In the genomic region with DNA sequence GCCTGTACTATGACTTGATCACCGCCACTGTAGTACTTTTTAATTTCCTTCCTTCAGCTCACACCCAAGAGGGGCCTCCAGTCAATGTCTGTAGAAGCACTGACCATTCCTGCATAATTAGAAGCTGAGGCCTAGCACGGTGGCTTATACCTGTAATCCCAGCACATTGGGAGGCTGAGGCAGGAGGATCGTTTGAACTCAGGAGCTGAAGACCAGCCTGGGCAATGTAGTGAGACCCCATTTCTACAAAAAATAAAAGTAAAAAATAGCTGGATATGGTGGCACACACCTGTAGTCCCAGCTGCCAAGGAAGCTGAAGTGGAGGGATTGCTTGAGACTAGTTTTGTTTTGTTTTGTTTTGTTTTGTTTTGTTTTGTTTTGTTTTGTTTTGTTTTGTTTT, we compare ENCODE assay signal across 16 cellular contexts. TPM values are rescaled to one million over a fixed set of nuclear protein-coding genes. Genes with fewer than 3 reads are reported as not detected.
A peak's percentile ranks its signal among the peaks of the same experiment; 100 is the strongest.
DNase-seq lines count a peak whose midpoint lies in the region; ATAC-seq, FAIRE-seq and TF ChIP-seq lines count a peak whose summit lies in the region.
"Had no signal": no experiment of that assay in that cellular context is flagged by ENCODE, and none has a peak within 500 bp of the region (broad histone marks: within the 10 kb centered on the region; RNA-seq: fewer than 3 reads in every experiment).

No MANE protein-coding gene starts in this region.

- WGBS in K562 (ENCODE audit: insufficient coverage, low coverage, missing lambda C conversion rate), result 75% methylated on average over 3 of the region's 3 CpGs

- H3K4me2 ChIP-seq in K562 (ENCODE audit: insufficient read depth, low read length), result no peak overlapping the region
- H3K4me2 ChIP-seq: BLaER1 treated with 17β-estradiol and CSF1 and Interleukin-3, amounts not matched to agents 10 nM and 100 nM; GM23338 had no signal

- ATAC-seq in activated T-cell treated with anti-CD3 and anti-CD28 coated beads, Interleukin-2, amount 50 U/mL, for 72 hours (replicated peaks in 1 of 2), result no peak
- no peak for ATAC-seq in activated T-cell treated with anti-CD3 and anti-CD28 coated beads, Interleukin-2, amount 50 U/mL, for 4 hours
- ATAC-seq in K562 (no peak), HG03039 (IDR thresholded peaks at IDR 0.05; ENCODE audit: unreplicated experiment) (no peak), gastrocnemius medialis (no peak)
- ATAC-seq: GM23338 had no signal

- TF ChIP-seq CTCF in K562 (IDR thresholded peaks at IDR 0.05 in 2 of 3, conservative IDR thresholded peaks at IDR 0.05 in 1 of 3; ENCODE audit: insufficient read depth in 2 of 3, low read depth in 1 of 3, low read length in 3 of 3) (no peak), gastrocnemius medialis (IDR thresholded peaks at IDR 0.05 in 4 of 5, conservative IDR thresholded peaks at IDR 0.05 in 1 of 5) (no peak)

- peaks cover 61% of the 10 kb centered on the region for H3K4me1 Mint-ChIP-seq in activated T-cell treated with anti-CD3 and anti-CD28 coated beads, Interleukin-2, amount 50 U/mL, for 72 hours (ENCODE audit: low read depth)
- peaks cover 76% of the 10 kb centered on the region for H3K4me1 Mint-ChIP-seq in activated T-cell treated with anti-CD3 and anti-CD28 coated beads, Interleukin-2, amount 50 U/mL, for 4 hours (ENCODE audit: low read depth)
- H3K4me1 Mint-ChIP-seq in CD4-positive, alpha-beta memory T cell, result peaks cover 40 to 98% (median 67%) of the 10 kb centered on the region in 4 donors

- no peaks in the 10 kb centered on the region for H3K9me1 ChIP-seq in K562 (ENCODE audit: control insufficient read depth, insufficient read depth, low read length)

- in situ Hi-C loops in K562 (cut with MboI) (no loop called here), gastrocnemius medialis (cut with MboI; ENCODE audit: low sequenced_read_pairs in 4 of 4) (no loop called here)

- H3K36me3 ChIP-seq in CD4-positive, alpha-beta memory T cell (ENCODE audit: insufficient read depth, low read length), result peaks cover 41% of the 10 kb centered on the region
- H3K36me3 ChIP-seq in NT2/D1 (ENCODE audit: insufficient read depth, insufficient read length, low read length), result peaks cover 49% of the 10 kb centered on the region
- H3K36me3 ChIP-seq in K562 (ENCODE audit: control insufficient read depth, insufficient read depth, low read length), result peaks cover 68% of the 10 kb centered on the region
- peaks cover 0 to 35% of the 10 kb centered on the region in 2 donors for H3K36me3 ChIP-seq in gastrocnemius medialis

- no peak overlapping the region for H3K27ac ChIP-seq in CD4-positive, alpha-beta memory T cell (ENCODE audit: low read depth, low read length)
- H3K27ac ChIP-seq in K562 (ENCODE audit: extremely low read depth, low read depth, low read length), result no peak overlapping the region
- no peak overlapping the region for H3K27ac ChIP-seq in gastrocnemius medialis
- H3K27ac ChIP-seq: BLaER1 treated with 17β-estradiol and CSF1 and Interleukin-3, amounts not matched to agents 10 nM and 100 nM had no signal

- peak overlapping the region; percentile 41 for H3K27ac Mint-ChIP-seq in activated T-cell treated with anti-CD3 and anti-CD28 coated beads, Interleukin-2, amount 50 U/mL, for 72 hours
- H3K27ac Mint-ChIP-seq in CD4-positive, alpha-beta memory T cell, result peak overlapping the region in 5 of 7 donors; percentile 29 to 70 (median 53)
- H3K27ac Mint-ChIP-seq: GM23338, HFFc6 had no signal

- intact Hi-C loops in CD4-positive, alpha-beta memory T cell (cut with micrococcal nuclease), result loop anchor here (5.0 kb wide), 1 partner anchor 37 kb away; a partner anchor contains a TSS
- intact Hi-C loops in K562 (cut with micrococcal nuclease) (no loop called here), gastrocnemius medialis (cut with DNase I; ENCODE audit: low total_unique reads) (no loop called here)

- peaks cover 8% of the 10 kb centered on the region for H3K79me2 ChIP-seq in K562 (ENCODE audit: control insufficient read depth, insufficient read depth, low read length)

- peaks cover 76% of the 10 kb centered on the region for H3K4me1 ChIP-seq in CD4-positive, alpha-beta memory T cell (ENCODE audit: insufficient read depth, low read length)
- H3K4me1 ChIP-seq in NT2/D1 (ENCODE audit: insufficient read depth, insufficient read length) (no peaks in the 10 kb centered on the region), K562 (replicated peaks in 1 of 2; ENCODE audit: control insufficient read depth in 2 of 2, insufficient read depth in 2 of 2, low read length in 2 of 2) (peaks cover 3 to 4% of the 10 kb centered on the region in 2 experiments; a peak in 4 of 5 replicates), gastrocnemius medialis (peaks cover 4 to 7% of the 10 kb centered on the region in 2 donors)

- no peak for TF ChIP-seq RAD21 in K562 (CRISPR knock-in tag; conservative IDR thresholded peaks at IDR 0.05 in 1 of 2, IDR thresholded peaks at IDR 0.05 in 1 of 2)

- CTCF ChIA-PET in CD4-positive, alpha-beta memory T cell (lab: Charles Lee; ENCODE audit: partially characterized antibody), result interaction anchor here (1.0 to 3.2 kb wide), 4 partner anchors 16 to 146 kb away, joined by 3 to 18 read pairs (median 4); no protein-coding TSS in a partner anchor
- CTCF ChIA-PET in K562 (lab: Yijun Ruan, JAX; ENCODE audit: low intra/inter-chr PET ratio), result no interaction called here

- POLR2A ChIA-PET in CD4-positive, alpha-beta memory T cell (lab: Charles Lee; ENCODE audit: partially characterized antibody), result interaction anchor here (1.0 kb wide), 1 partner anchor 18 kb away, joined by 3 read pairs; no protein-coding TSS in a partner anchor
- POLR2A ChIA-PET in K562 (lab: Yijun Ruan, JAX), result interaction anchor here (0.6 to 1.7 kb wide), 5 partner anchors 9 to 133 kb away, joined by 3 to 4 read pairs (median 3); no protein-coding TSS in a partner anchor

- no TSS peak for BruUV-seq in K562 (replicated peaks; lab: Mats Ljungman, UMichigan)

- H3K9ac ChIP-seq in NT2/D1 (ENCODE audit: insufficient read length, low read depth), result peak overlapping the region; percentile 11
- no peak overlapping the region; a peak in 1 of 4 replicates for H3K9ac ChIP-seq in K562 (ENCODE audit: insufficient read depth in 1 of 2, low read depth in 2 of 2, low read length in 2 of 2)
- H3K9ac ChIP-seq: BLaER1 treated with 17β-estradiol and CSF1 and Interleukin-3, amounts not matched to agents 10 nM and 100 nM had no signal

- no peak overlapping the region for H3K4me3 ChIP-seq in CD4-positive, alpha-beta memory T cell (ENCODE audit: low read length in 2 of 2)
- H3K4me3 ChIP-seq in NT2/D1 (ENCODE audit: insufficient read length, low read depth) (no peak overlapping the region), K562 (no peak overlapping the region), gastrocnemius medialis (no peak overlapping the region)
- H3K4me3 ChIP-seq: BLaER1 treated with 17β-estradiol and CSF1 and Interleukin-3, amounts not matched to agents 10 nM and 100 nM; GM23338 had no signal

- no peaks in the 10 kb centered on the region for H3K27me3 ChIP-seq in CD4-positive, alpha-beta memory T cell (ENCODE audit: insufficient read depth, low read length)
- peaks cover 4% of the 10 kb centered on the region for H3K27me3 ChIP-seq in NT2/D1 (ENCODE audit: insufficient read depth, insufficient read length)
- H3K27me3 ChIP-seq in K562 (ENCODE audit: control insufficient read depth in 2 of 2, insufficient read depth in 2 of 2, low read length in 2 of 2), result no peaks in the 10 kb centered on the region
- no peaks in the 10 kb centered on the region for H3K27me3 ChIP-seq in gastrocnemius medialis
- H3K27me3 ChIP-seq: BLaER1 treated with 17β-estradiol and CSF1 and Interleukin-3, amounts not matched to agents 10 nM and 100 nM had no signal

- no peaks in the 10 kb centered on the region for H3K9me3 Mint-ChIP-seq in activated T-cell treated with anti-CD3 and anti-CD28 coated beads, Interleukin-2, amount 50 U/mL, for 72 hours
- no peaks in the 10 kb centered on the region for H3K9me3 Mint-ChIP-seq in activated T-cell treated with anti-CD3 and anti-CD28 coated beads, Interleukin-2, amount 50 U/mL, for 4 hours
- H3K9me3 Mint-ChIP-seq in CD4-positive, alpha-beta memory T cell, result no peaks in the 10 kb centered on the region
- H3K9me3 Mint-ChIP-seq: GM23338, HFFc6 had no signal

- H3K36me3 Mint-ChIP-seq in activated T-cell treated with anti-CD3 and anti-CD28 coated beads, Interleukin-2, amount 50 U/mL, for 72 hours (ENCODE audit: insufficient read depth in 2 of 2), result peaks cover 7 to 20% of the 10 kb centered on the region in 2 donors
- H3K36me3 Mint-ChIP-seq in activated T-cell treated with anti-CD3 and anti-CD28 coated beads, Interleukin-2, amount 50 U/mL, for 4 hours (ENCODE audit: insufficient read depth), result peaks cover 31% of the 10 kb centered on the region
- peaks cover 49 to 63% of the 10 kb centered on the region in 2 donors for H3K36me3 Mint-ChIP-seq in CD4-positive, alpha-beta memory T cell

- TF ChIP-seq POLR2A in K562 (conservative IDR thresholded peaks at IDR 0.05), result no peak
- no peak for TF ChIP-seq POLR2A in gastrocnemius medialis (IDR thresholded peaks at IDR 0.05)

- H3K9me3 ChIP-seq in CD4-positive, alpha-beta memory T cell (ENCODE audit: control insufficient read depth in 1 of 2, low read length in 2 of 2), result no peaks in the 10 kb centered on the region
- no peaks in the 10 kb centered on the region for H3K9me3 ChIP-seq in NT2/D1 (ENCODE audit: insufficient read depth, low read length)
- H3K9me3 ChIP-seq in K562 (replicated peaks; ENCODE audit: control insufficient read depth, insufficient read depth, low read depth, low read length), result no peaks in the 10 kb centered on the region
- no peaks in the 10 kb centered on the region for H3K9me3 ChIP-seq in gastrocnemius medialis
- H3K9me3 ChIP-seq: BLaER1 treated with 17β-estradiol and CSF1 and Interleukin-3, amounts not matched to agents 10 nM and 100 nM had no signal

- DNase-seq in activated T-cell treated with anti-CD3 and anti-CD28 coated beads, Interleukin-2, amount 50 U/mL, for 72 hours, result no peak
- DNase-seq in activated T-cell treated with anti-CD3 and anti-CD28 coated beads, Interleukin-2, amount 50 U/mL, for 4 hours, result no peak
- DNase-seq in CD4-positive, alpha-beta memory T cell, result no peak
- DNase-seq in NT2/D1 (ENCODE audit: low read depth, low spot score) (no peak), K562 (ENCODE audit: extremely low read depth in 1 of 4, low spot score in 3 of 4) (no peak), MV-4-11 (lab: John Stamatoyannopoulos, UW) (no peak), gastrocnemius medialis (no peak)
- DNase-seq: DMS79 treated with DMSO at 0.1 percent for 48 hours, GF-D8, HCEC 1CT, HFFc6 had no signal

- H3K27me3 Mint-ChIP-seq in activated T-cell treated with anti-CD3 and anti-CD28 coated beads, Interleukin-2, amount 50 U/mL, for 72 hours (ENCODE audit: low read depth), result no peaks in the 10 kb centered on the region
- H3K27me3 Mint-ChIP-seq in activated T-cell treated with anti-CD3 and anti-CD28 coated beads, Interleukin-2, amount 50 U/mL, for 4 hours (ENCODE audit: low read depth), result no peaks in the 10 kb centered on the region
- no peaks in the 10 kb centered on the region for H3K27me3 Mint-ChIP-seq in CD4-positive, alpha-beta memory T cell
- H3K27me3 Mint-ChIP-seq: B cell had no signal

- H4K20me1 ChIP-seq in K562 (replicated peaks; ENCODE audit: control insufficient read depth, insufficient read depth, low read length), result peaks cover 4% of the 10 kb centered on the region; the same call in 1 of the 2 replicates

- no peak overlapping the region for H2AFZ ChIP-seq in K562 (ENCODE audit: low read depth, low read length)
- H2AFZ ChIP-seq: GM23338 had no signal

- no peak overlapping the region for H3K4me3 Mint-ChIP-seq in activated T-cell treated with anti-CD3 and anti-CD28 coated beads, Interleukin-2, amount 50 U/mL, for 72 hours
- no peak overlapping the region for H3K4me3 Mint-ChIP-seq in activated T-cell treated with anti-CD3 and anti-CD28 coated beads, Interleukin-2, amount 50 U/mL, for 4 hours
- peak overlapping the region in 1 of 8 donors; percentile 6 for H3K4me3 Mint-ChIP-seq in CD4-positive, alpha-beta memory T cell
- H3K4me3 Mint-ChIP-seq: B cell, GM23338, HFFc6 had no signal

- no peak for FAIRE-seq in K562 (lab: Jason Lieb, UNC)
- FAIRE-seq: H54 had no signal

- no peak for TF ChIP-seq EP300 in K562 (IDR thresholded peaks at IDR 0.05; ENCODE audit: low read length)

RNA-seq across cellular contexts. Expression of a gene that starts 5.9 kb away (rescaled TPM):
- total RNA-seq in activated T-cell treated with anti-CD3 and anti-CD28 coated beads, Interleukin-2, amount 50 U/mL, for 72 hours, result 10 to 100 TPM; 64.2 to 69.5 TPM
- total RNA-seq in activated T-cell treated with anti-CD3 and anti-CD28 coated beads, Interleukin-2, amount 50 U/mL, for 4 hours, result 10 to 100 TPM; 28.9 to 32.1 (median 31.0) TPM
- total RNA-seq in CD4-positive, alpha-beta memory T cell, result 100 to 1,000 TPM; 131 to 149 TPM
- polyA plus RNA-seq in CD4-positive, alpha-beta memory T cell, result 10 to 100 TPM; 28.2 to 43.0 TPM
- 52.2 and 130 TPM in 2 replicates for total RNA-seq in K562 (2011; cell fraction: chromatin; rRNA removed; ENCODE audit: low replicate concordance)
- 84.1 and 104 TPM in 2 replicates for total RNA-seq in K562 (2011; cell fraction: nucleolus; rRNA removed)
- total RNA-seq in K562 (2011; cell fraction: nucleoplasm; rRNA removed), result 79.9 and 86.4 TPM in 2 replicates
- 30.6 and 40.4 TPM in 2 replicates for total RNA-seq in K562 (2014; rRNA removed)
- 15.5 and 16.6 TPM in 2 replicates for total RNA-seq in K562 (2014; rRNA removed; fragmentation: Illumina TruSeq; extraction: Trizol)
- 18.5 and 21.1 TPM in 2 replicates for total RNA-seq in K562 (2015; rRNA removed; fragmentation: Illumina TruSeq; extraction: Trizol)
- total RNA-seq in K562 (2021), result 48.6 and 51.2 TPM in 2 replicates
- 25.6 and 34.8 TPM in 2 replicates for polyA plus RNA-seq in K562 (2011; rRNA removed)
- polyA plus RNA-seq in K562 (2011; cell fraction: cytosol; rRNA removed), result 33.1 and 49.1 TPM in 2 replicates
- 59.7 and 85.8 TPM in 2 replicates for polyA plus RNA-seq in K562 (2011; cell fraction: nucleus; rRNA removed)
- 22.4 and 33.6 TPM in 2 replicates for polyA plus RNA-seq in K562 (2012)
- polyA plus RNA-seq in K562 (2014; fragmentation: Illumina TruSeq; extraction: Trizol), result 16.5 and 20.7 TPM in 2 replicates
- 1 to 10 TPM; 2.1 to 2.5 TPM for polyA plus RNA-seq in K562 (2014; fragmentation: Nextera tagmentation; extraction: Ambion mirVana)
- 25.4 and 30.1 TPM in 2 replicates for polyA plus RNA-seq in K562 (2014; rRNA removed)
- polyA minus RNA-seq in K562 (2011; rRNA and poly(A)+ RNA removed), result 31.9 and 39.3 TPM in 2 replicates
- 43.7 and 62.8 TPM in 2 replicates for polyA minus RNA-seq in K562 (2011; cell fraction: cytosol; rRNA and poly(A)+ RNA removed)
- polyA minus RNA-seq in K562 (2011; cell fraction: nucleus; rRNA and poly(A)+ RNA removed), result 33.7 and 40.1 TPM in 2 replicates
- total RNA-seq in gastrocnemius medialis, result 10 to 100 TPM; 15.6 to 33.9 (median 18.2) TPM

RNA-seq across cellular contexts. Expression of a gene that starts 36.4 kb away (rescaled TPM):
- total RNA-seq in activated T-cell treated with anti-CD3 and anti-CD28 coated beads, Interleukin-2, amount 50 U/mL, for 72 hours, result 100 to 1,000 TPM; 353 to 529 TPM
- total RNA-seq in activated T-cell treated with anti-CD3 and anti-CD28 coated beads, Interleukin-2, amount 50 U/mL, for 4 hours, result 100 to 1,000 TPM; 209 to 331 (median 274) TPM
- 100 to 1,000 TPM; 181 to 186 TPM for total RNA-seq in CD4-positive, alpha-beta memory T cell
- 100 to 1,000 TPM; 589 to 683 TPM for polyA plus RNA-seq in CD4-positive, alpha-beta memory T cell
- total RNA-seq in K562 (2011; cell fraction: chromatin; rRNA removed; ENCODE audit: low replicate concordance), result 27.5 and 42.5 TPM in 2 replicates
- total RNA-seq in K562 (2011; cell fraction: nucleolus; rRNA removed), result 32.2 and 34.5 TPM in 2 replicates
- 35.0 and 39.8 TPM in 2 replicates for total RNA-seq in K562 (2011; cell fraction: nucleoplasm; rRNA removed)
- total RNA-seq in K562 (2014; rRNA removed) (117 and 145 TPM in 2 replicates), K562 (2014; rRNA removed; fragmentation: Illumina TruSeq; extraction: Trizol) (49.5 and 60.5 TPM in 2 replicates), K562 (2015; rRNA removed; fragmentation: Illumina TruSeq; extraction: Trizol) (71.8 and 72.5 TPM in 2 replicates), K562 (2021) (185 and 186 TPM in 2 replicates), gastrocnemius medialis (1 to 10 TPM; 2.8 to 8.7 (median 6.2) TPM)
- polyA plus RNA-seq in K562 (2011; rRNA removed) (33.9 and 39.4 TPM in 2 replicates), K562 (2014; fragmentation: Illumina TruSeq; extraction: Trizol) (161 TPM in 2 replicates), K562 (2014; fragmentation: Nextera tagmentation; extraction: Ambion mirVana) (10 to 100 TPM; 27.7 to 33.4 TPM), K562 (2014; rRNA removed) (91.2 and 100 TPM in 2 replicates)
- polyA plus RNA-seq in K562 (2011; cell fraction: cytosol; rRNA removed), result 54.4 and 79.1 TPM in 2 replicates
- polyA plus RNA-seq in K562 (2011; cell fraction: nucleus; rRNA removed), result 33.5 and 46.0 TPM in 2 replicates
- polyA plus RNA-seq in K562 (2012), result 111 and 131 TPM in 2 replicates
- 21.2 and 25.2 TPM in 2 replicates for polyA minus RNA-seq in K562 (2011; rRNA and poly(A)+ RNA removed)
- 32.1 and 32.6 TPM in 2 replicates for polyA minus RNA-seq in K562 (2011; cell fraction: cytosol; rRNA and poly(A)+ RNA removed)
- 15.1 and 19.7 TPM in 2 replicates for polyA minus RNA-seq in K562 (2011; cell fraction: nucleus; rRNA and poly(A)+ RNA removed)

RNA-seq across cellular contexts. Expression of a gene that starts 45.6 kb away (rescaled TPM):
- total RNA-seq in activated T-cell treated with anti-CD3 and anti-CD28 coated beads, Interleukin-2, amount 50 U/mL, for 72 hours, result 100 to 1,000 TPM; 103 to 117 TPM
- total RNA-seq in activated T-cell treated with anti-CD3 and anti-CD28 coated beads, Interleukin-2, amount 50 U/mL, for 4 hours, result 100 to 1,000 TPM; 118 to 142 (median 135) TPM
- 10 to 100 TPM; 89.0 to 93.2 TPM for total RNA-seq in CD4-positive, alpha-beta memory T cell
- 100 to 1,000 TPM; 269 to 419 TPM for polyA plus RNA-seq in CD4-positive, alpha-beta memory T cell
- total RNA-seq in K562 (2011; cell fraction: chromatin; rRNA removed; ENCODE audit: low replicate concordance), result 154 and 338 TPM in 2 replicates
- 84.7 and 99.0 TPM in 2 replicates for total RNA-seq in K562 (2011; cell fraction: nucleolus; rRNA removed)
- total RNA-seq in K562 (2011; cell fraction: nucleoplasm; rRNA removed), result 165 and 228 TPM in 2 replicates
- total RNA-seq in K562 (2014; rRNA removed), result 78.1 and 96.9 TPM in 2 replicates
- total RNA-seq in K562 (2014; rRNA removed; fragmentation: Illumina TruSeq; extraction: Trizol), result 116 and 129 TPM in 2 replicates
- 113 and 121 TPM in 2 replicates for total RNA-seq in K562 (2015; rRNA removed; fragmentation: Illumina TruSeq; extraction: Trizol)
- total RNA-seq in K562 (2021), result 166 and 171 TPM in 2 replicates
- 130 and 174 TPM in 2 replicates for polyA plus RNA-seq in K562 (2011; rRNA removed)
- 147 and 220 TPM in 2 replicates for polyA plus RNA-seq in K562 (2011; cell fraction: cytosol; rRNA removed)
- polyA plus RNA-seq in K562 (2011; cell fraction: nucleus; rRNA removed), result 170 and 240 TPM in 2 replicates
- 98.9 and 130 TPM in 2 replicates for polyA plus RNA-seq in K562 (2012)
- polyA plus RNA-seq in K562 (2014; fragmentation: Illumina TruSeq; extraction: Trizol), result 161 and 197 TPM in 2 replicates
- polyA plus RNA-seq in K562 (2014; fragmentation: Nextera tagmentation; extraction: Ambion mirVana), result 10 to 100 TPM; 61.7 to 61.9 TPM
- 87.2 and 93.2 TPM in 2 replicates for polyA plus RNA-seq in K562 (2014; rRNA removed)
- polyA minus RNA-seq in K562 (2011; rRNA and poly(A)+ RNA removed), result 228 and 275 TPM in 2 replicates
- polyA minus RNA-seq in K562 (2011; cell fraction: cytosol; rRNA and poly(A)+ RNA removed), result 118 and 134 TPM in 2 replicates
- polyA minus RNA-seq in K562 (2011; cell fraction: nucleus; rRNA and poly(A)+ RNA removed), result 62.6 and 87.9 TPM in 2 replicates
- 100 to 1,000 TPM in 1 of 4 donors, 10 to 100 TPM in 3; 61.1 to 103 (median 74.4) TPM for total RNA-seq in gastrocnemius medialis
